Comparison of ENCODE assay signal across 1 cellular context in the genomic region with DNA sequence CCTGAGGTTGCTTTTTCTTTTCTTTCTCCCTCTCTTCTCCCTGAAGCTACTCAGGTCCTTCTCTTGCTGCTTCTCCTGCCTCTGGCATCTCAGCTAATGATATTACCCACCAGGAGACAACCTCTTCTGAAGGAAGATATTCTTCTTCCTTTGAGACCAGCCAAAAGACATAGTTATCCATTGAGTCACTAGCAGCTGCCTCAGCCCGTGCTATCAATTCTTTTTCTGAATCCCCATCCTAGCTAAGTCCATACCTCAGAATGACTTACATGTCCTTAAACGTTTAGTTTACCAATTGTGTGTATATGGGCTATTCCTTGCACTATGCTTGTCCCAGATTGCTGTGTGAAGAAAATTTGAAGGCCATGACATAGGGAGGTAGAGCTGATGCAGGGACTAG.
TF ChIP-seq lines count a peak whose summit lies in the region.

No MANE protein-coding gene starts in this region.

TF ChIP-seq in GM12878, 131 proteins besides CTCF, POLR2A, EP300 and RAD21 (continued from another document):
- TF ChIP-seq, protein P1, sequence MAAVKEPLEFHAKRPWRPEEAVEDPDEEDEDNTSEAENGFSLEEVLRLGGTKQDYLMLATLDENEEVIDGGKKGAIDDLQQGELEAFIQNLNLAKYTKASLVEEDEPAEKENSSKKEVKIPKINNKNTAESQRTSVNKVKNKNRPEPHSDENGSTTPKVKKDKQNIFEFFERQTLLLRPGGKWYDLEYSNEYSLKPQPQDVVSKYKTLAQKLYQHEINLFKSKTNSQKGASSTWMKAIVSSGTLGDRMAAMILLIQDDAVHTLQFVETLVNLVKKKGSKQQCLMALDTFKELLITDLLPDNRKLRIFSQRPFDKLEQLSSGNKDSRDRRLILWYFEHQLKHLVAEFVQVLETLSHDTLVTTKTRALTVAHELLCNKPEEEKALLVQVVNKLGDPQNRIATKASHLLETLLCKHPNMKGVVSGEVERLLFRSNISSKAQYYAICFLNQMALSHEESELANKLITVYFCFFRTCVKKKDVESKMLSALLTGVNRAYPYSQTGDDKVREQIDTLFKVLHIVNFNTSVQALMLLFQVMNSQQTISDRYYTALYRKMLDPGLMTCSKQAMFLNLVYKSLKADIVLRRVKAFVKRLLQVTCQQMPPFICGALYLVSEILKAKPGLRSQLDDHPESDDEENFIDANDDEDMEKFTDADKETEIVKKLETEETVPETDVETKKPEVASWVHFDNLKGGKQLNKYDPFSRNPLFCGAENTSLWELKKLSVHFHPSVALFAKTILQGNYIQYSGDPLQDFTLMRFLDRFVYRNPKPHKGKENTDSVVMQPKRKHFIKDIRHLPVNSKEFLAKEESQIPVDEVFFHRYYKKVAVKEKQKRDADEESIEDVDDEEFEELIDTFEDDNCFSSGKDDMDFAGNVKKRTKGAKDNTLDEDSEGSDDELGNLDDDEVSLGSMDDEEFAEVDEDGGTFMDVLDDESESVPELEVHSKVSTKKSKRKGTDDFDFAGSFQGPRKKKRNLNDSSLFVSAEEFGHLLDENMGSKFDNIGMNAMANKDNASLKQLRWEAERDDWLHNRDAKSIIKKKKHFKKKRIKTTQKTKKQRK (IDR thresholded peaks at IDR 0.05; ENCODE audit: low read depth, low read length) = no peak
- no peak for TF ChIP-seq MTA2 (IDR thresholded peaks at IDR 0.05; ENCODE audit: low read depth)
- TF ChIP-seq ZBED1 (IDR thresholded peaks at IDR 0.05; ENCODE audit: borderline replicate concordance) = no peak
- TF ChIP-seq, protein P2, sequence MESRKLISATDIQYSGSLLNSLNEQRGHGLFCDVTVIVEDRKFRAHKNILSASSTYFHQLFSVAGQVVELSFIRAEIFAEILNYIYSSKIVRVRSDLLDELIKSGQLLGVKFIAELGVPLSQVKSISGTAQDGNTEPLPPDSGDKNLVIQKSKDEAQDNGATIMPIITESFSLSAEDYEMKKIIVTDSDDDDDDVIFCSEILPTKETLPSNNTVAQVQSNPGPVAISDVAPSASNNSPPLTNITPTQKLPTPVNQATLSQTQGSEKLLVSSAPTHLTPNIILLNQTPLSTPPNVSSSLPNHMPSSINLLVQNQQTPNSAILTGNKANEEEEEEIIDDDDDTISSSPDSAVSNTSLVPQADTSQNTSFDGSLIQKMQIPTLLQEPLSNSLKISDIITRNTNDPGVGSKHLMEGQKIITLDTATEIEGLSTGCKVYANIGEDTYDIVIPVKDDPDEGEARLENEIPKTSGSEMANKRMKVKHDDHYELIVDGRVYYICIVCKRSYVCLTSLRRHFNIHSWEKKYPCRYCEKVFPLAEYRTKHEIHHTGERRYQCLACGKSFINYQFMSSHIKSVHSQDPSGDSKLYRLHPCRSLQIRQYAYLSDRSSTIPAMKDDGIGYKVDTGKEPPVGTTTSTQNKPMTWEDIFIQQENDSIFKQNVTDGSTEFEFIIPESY (IDR thresholded peaks at IDR 0.05) = no peak
- no peak for TF ChIP-seq CEBPB (IDR thresholded peaks at IDR 0.05; ENCODE audit: borderline replicate concordance in 1 of 2, low read depth in 2 of 2, low read length in 2 of 2)
- TF ChIP-seq STAT1 (conservative IDR thresholded peaks at IDR 0.05) = no peak
- TF ChIP-seq, protein P3, sequence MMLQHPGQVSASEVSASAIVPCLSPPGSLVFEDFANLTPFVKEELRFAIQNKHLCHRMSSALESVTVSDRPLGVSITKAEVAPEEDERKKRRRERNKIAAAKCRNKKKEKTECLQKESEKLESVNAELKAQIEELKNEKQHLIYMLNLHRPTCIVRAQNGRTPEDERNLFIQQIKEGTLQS (IDR thresholded peaks at IDR 0.05; ENCODE audit: borderline replicate concordance, extremely low read depth, low read depth, low read length) = no peak
- TF ChIP-seq, protein P4, sequence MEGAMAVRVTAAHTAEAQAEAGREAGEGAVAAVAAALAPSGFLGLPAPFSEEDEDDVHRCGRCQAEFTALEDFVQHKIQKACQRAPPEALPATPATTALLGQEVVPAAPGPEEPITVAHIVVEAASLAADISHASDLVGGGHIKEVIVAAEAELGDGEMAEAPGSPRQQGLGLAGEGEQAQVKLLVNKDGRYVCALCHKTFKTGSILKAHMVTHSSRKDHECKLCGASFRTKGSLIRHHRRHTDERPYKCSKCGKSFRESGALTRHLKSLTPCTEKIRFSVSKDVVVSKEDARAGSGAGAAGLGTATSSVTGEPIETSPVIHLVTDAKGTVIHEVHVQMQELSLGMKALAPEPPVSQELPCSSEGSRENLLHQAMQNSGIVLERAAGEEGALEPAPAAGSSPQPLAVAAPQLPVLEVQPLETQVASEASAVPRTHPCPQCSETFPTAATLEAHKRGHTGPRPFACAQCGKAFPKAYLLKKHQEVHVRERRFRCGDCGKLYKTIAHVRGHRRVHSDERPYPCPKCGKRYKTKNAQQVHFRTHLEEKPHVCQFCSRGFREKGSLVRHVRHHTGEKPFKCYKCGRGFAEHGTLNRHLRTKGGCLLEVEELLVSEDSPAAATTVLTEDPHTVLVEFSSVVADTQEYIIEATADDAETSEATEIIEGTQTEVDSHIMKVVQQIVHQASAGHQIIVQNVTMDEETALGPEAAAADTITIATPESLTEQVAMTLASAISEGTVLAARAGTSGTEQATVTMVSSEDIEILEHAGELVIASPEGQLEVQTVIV (IDR thresholded peaks at IDR 0.05; ENCODE audit: borderline replicate concordance, partially characterized antibody) = no peak
